In the genomic region with DNA sequence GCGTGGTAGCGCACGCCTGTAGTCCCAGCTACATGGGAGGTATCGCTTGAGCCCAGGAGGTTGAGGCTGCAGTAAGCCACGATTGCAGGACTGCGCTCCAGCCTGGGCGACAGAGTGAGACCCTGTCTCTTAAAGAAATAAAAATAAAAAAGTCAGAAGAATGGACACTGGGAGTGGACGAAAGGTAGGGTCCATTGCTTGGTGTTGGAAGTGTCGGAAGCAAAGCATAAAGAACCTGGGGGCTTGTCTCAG, we compare ENCODE assay signal across 1 cellular context.
TF ChIP-seq lines count a peak whose summit lies in the region.

No MANE protein-coding gene starts in this region.

TF ChIP-seq in H1, 55 proteins besides CTCF, POLR2A, EP300 and RAD21:
- TF ChIP-seq SP4 (IDR thresholded peaks at IDR 0.05; ENCODE audit: low read length): no peak
- TF ChIP-seq SUZ12 (IDR thresholded peaks at IDR 0.05; ENCODE audit: low read length): no peak
- no peak for TF ChIP-seq ZNF274 (IDR thresholded peaks at IDR 0.05; ENCODE audit: borderline replicate concordance, extremely low read depth, low read length)
- TF ChIP-seq CBX5 (IDR thresholded peaks at IDR 0.05; ENCODE audit: low read depth, low read length): no peak
- no peak for TF ChIP-seq POLR2AphosphoS5 (IDR thresholded peaks at IDR 0.05; ENCODE audit: low read depth, low read length)
- TF ChIP-seq, protein P1, sequence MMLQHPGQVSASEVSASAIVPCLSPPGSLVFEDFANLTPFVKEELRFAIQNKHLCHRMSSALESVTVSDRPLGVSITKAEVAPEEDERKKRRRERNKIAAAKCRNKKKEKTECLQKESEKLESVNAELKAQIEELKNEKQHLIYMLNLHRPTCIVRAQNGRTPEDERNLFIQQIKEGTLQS (IDR thresholded peaks at IDR 0.05; ENCODE audit: insufficient read depth, low read depth, low read length): no peak
